Comparison of ENCODE assay signal across 9 cellular contexts in genomic region chr17:38451030-38451839, GRCh38. TPM values are rescaled to one million over a fixed set of nuclear protein-coding genes. Genes with fewer than 3 reads are reported as not detected.
DNase-seq lines count a peak whose midpoint lies in the region; ATAC-seq and TF ChIP-seq lines count a peak whose summit lies in the region.
"Had no signal": no experiment of that assay in that cellular context is flagged by ENCODE, and none has a peak within 500 bp of the region (broad histone marks: within the 10 kb centered on the region; RNA-seq: fewer than 3 reads in every experiment).

No MANE protein-coding gene starts in this region.

- H3K9ac ChIP-seq in mucosa of rectum (ENCODE audit: low read depth in 1 of 2, low read length in 2 of 2): no peak overlapping the region

- no peak for TF ChIP-seq POLR2A in Peyer's patch (IDR thresholded peaks at IDR 0.05)
- TF ChIP-seq POLR2A in esophagus squamous epithelium (IDR thresholded peaks at IDR 0.05): no peak

- H3K27ac Mint-ChIP-seq in stimulated activated naive B cell treated with anti-CD40 and anti-IgM and Interleukin-4, amounts not matched to agents 10 μg/mL and 1 μg/mL and 100 μg/mL, for 72 hours: no peak overlapping the region

- H3K4me1 ChIP-seq in Peyer's patch (peaks cover 0 to 26% (median 0%) of the 10 kb centered on the region in 4 donors), esophagus squamous epithelium (peaks cover 71 to 94% (median 89%) of the 10 kb centered on the region in 3 donors), mucosa of rectum (ENCODE audit: control insufficient read depth in 2 of 2, insufficient read depth in 2 of 2, low read length in 2 of 2) (peaks cover 0 to 3% of the 10 kb centered on the region in 2 donors), mucosa of descending colon (ENCODE audit: low read depth) (no peaks in the 10 kb centered on the region)

- H3K4me3 ChIP-seq in Peyer's patch: no peak overlapping the region
- H3K4me3 ChIP-seq in esophagus squamous epithelium: peak overlapping the region; percentile 5 to 46 (median 16)
- peak overlapping the region in 1 of 2 donors; percentile 20 for H3K4me3 ChIP-seq in mucosa of rectum (ENCODE audit: low read length in 2 of 2)
- H3K4me3 ChIP-seq in mucosa of descending colon: no peak overlapping the region

- no peak for ATAC-seq in stimulated activated naive B cell treated with anti-CD40 and anti-IgM and Interleukin-4, amounts not matched to agents 10 μg/mL and 1 μg/mL and 100 μg/mL, for 72 hours (replicated peaks)
- ATAC-seq in HG03439 (IDR thresholded peaks at IDR 0.05; ENCODE audit: unreplicated experiment) (no peak), mucosa of descending colon (no peak), HG03045 (IDR thresholded peaks at IDR 0.05; ENCODE audit: unreplicated experiment) (no peak)

- in situ Hi-C loops in ACHN (cut with HindIII; ENCODE audit: low pct_ligation_motif_present, low pct_unique_long_range_greater_than_20kb, low sequenced_read_pairs): no loop called here

- H3K36me3 ChIP-seq in Peyer's patch: no peaks in the 10 kb centered on the region
- no peaks in the 10 kb centered on the region for H3K36me3 ChIP-seq in esophagus squamous epithelium
- H3K36me3 ChIP-seq in mucosa of rectum (ENCODE audit: control insufficient read depth in 2 of 2, insufficient read depth in 2 of 2, low read length in 2 of 2): no peaks in the 10 kb centered on the region
- no peaks in the 10 kb centered on the region for H3K36me3 ChIP-seq in mucosa of descending colon (ENCODE audit: low read depth)

- H3K27ac ChIP-seq in Peyer's patch (peak overlapping the region in 3 of 4 donors; percentile 4 to 63 (median 40)), esophagus squamous epithelium (peak overlapping the region; percentile 88 to 94 (median 92)), mucosa of rectum (ENCODE audit: low read depth in 2 of 2, low read length in 2 of 2) (peak overlapping the region; percentile 26 to 61)
- H3K27ac ChIP-seq: C4-2B had no signal

- peaks cover 10 to 19% of the 10 kb centered on the region in 2 donors for H3K4me1 Mint-ChIP-seq in stimulated activated naive B cell treated with anti-CD40 and anti-IgM and Interleukin-4, amounts not matched to agents 10 μg/mL and 1 μg/mL and 100 μg/mL, for 72 hours

- peak; percentile 29 for DNase-seq in ACHN
- DNase-seq in Peyer's patch: no peak
- DNase-seq in esophagus squamous epithelium (lab: John Stamatoyannopoulos, UW): no peak
- no peak for DNase-seq in stimulated activated naive B cell treated with anti-CD40 and anti-IgM and Interleukin-4, amounts not matched to agents 10 μg/mL and 1 μg/mL and 100 μg/mL, for 72 hours
- no peak for DNase-seq in mucosa of descending colon

- H3K9me3 ChIP-seq in Peyer's patch (no peaks in the 10 kb centered on the region), esophagus squamous epithelium (no peaks in the 10 kb centered on the region), mucosa of rectum (ENCODE audit: control insufficient read depth in 2 of 2, low read length in 2 of 2) (no peaks in the 10 kb centered on the region), mucosa of descending colon (no peaks in the 10 kb centered on the region)

- WGBS in esophagus squamous epithelium, 2 donors: 33 to 89% methylated on average over 4 to 9 of the region's 10 CpGs

- H3K27me3 ChIP-seq in Peyer's patch (no peaks in the 10 kb centered on the region), esophagus squamous epithelium (peaks cover 0 to 3% (median 0%) of the 10 kb centered on the region in 4 donors), mucosa of rectum (ENCODE audit: control insufficient read depth in 2 of 2, insufficient read depth in 2 of 2, low read length in 2 of 2) (peaks cover 9 to 16% of the 10 kb centered on the region in 2 donors)

- peaks cover 50 to 52% of the 10 kb centered on the region in 2 donors for H3K27me3 Mint-ChIP-seq in stimulated activated naive B cell treated with anti-CD40 and anti-IgM and Interleukin-4, amounts not matched to agents 10 μg/mL and 1 μg/mL and 100 μg/mL, for 72 hours

- H3K9me3 Mint-ChIP-seq in stimulated activated naive B cell treated with anti-CD40 and anti-IgM and Interleukin-4, amounts not matched to agents 10 μg/mL and 1 μg/mL and 100 μg/mL, for 72 hours: no peaks in the 10 kb centered on the region

- peaks cover 0 to 1% of the 10 kb centered on the region in 2 donors for H3K36me3 Mint-ChIP-seq in stimulated activated naive B cell treated with anti-CD40 and anti-IgM and Interleukin-4, amounts not matched to agents 10 μg/mL and 1 μg/mL and 100 μg/mL, for 72 hours

- TF ChIP-seq CTCF in Peyer's patch (IDR thresholded peaks at IDR 0.05) (no peak), esophagus squamous epithelium (IDR thresholded peaks at IDR 0.05) (no peak), mucosa of descending colon (IDR thresholded peaks at IDR 0.05) (no peak)

- H3K4me3 Mint-ChIP-seq in stimulated activated naive B cell treated with anti-CD40 and anti-IgM and Interleukin-4, amounts not matched to agents 10 μg/mL and 1 μg/mL and 100 μg/mL, for 72 hours: no peak overlapping the region

- intact Hi-C loops in esophagus squamous epithelium (cut with DNase I) (no loop called here), mucosa of descending colon (cut with DNase I, micrococcal nuclease) (no loop called here)

RNA-seq across cellular contexts. Expression of gene ARHGAP23, which starts 23.0 kb away (rescaled TPM):
- total RNA-seq in Peyer's patch (10 to 100 TPM in 2 of 4 donors, 1 to 10 TPM in 1, under 1 TPM in 1; 0.88 to 36.3 (median 8.9) TPM), esophagus squamous epithelium (100 to 1,000 TPM in 2 of 4 donors, 10 to 100 TPM in 2; 75.3 to 180 (median 102) TPM), mucosa of descending colon (10 to 100 TPM in 2 of 3 donors, 1 to 10 TPM in 1; 6.1 to 44.6 (median 12.6) TPM)

Comparison
In these comparisons a context has a peak if more than half of its experiments do, and no peak if none do; other contexts are left out.
1. H3K27ac ChIP-seq: peak in every context shown above with its lines; median percentile 92 in esophagus squamous epithelium; 44 in mucosa of rectum; 40 in Peyer's patch.
2. H3K4me3 ChIP-seq: peak in esophagus squamous epithelium (4 of 4); none in Peyer's patch (0 of 4) and mucosa of descending colon (single experiment).